ENCODE assay signal across 14 cellular contexts in genomic region chr5:54063817-54064216, GRCh38.
DNase-seq lines count a peak whose midpoint lies in the region; ATAC-seq, FAIRE-seq and TF ChIP-seq lines count a peak whose summit lies in the region.
"Had no signal": no experiment of that assay in that cellular context is flagged by ENCODE, and none has a peak within 500 bp of the region (broad histone marks: within the 10 kb centered on the region; RNA-seq: fewer than 3 reads in every experiment).

No MANE protein-coding gene starts in this region.

- H3K4me1 ChIP-seq in upper lobe of left lung (no peaks in the 10 kb centered on the region), MM.1S (ENCODE audit: low read length) (no peaks in the 10 kb centered on the region)
- H3K4me1 ChIP-seq: BE2C, pancreas had no signal

- H3K27me3 Mint-ChIP-seq in chondrocyte (ENCODE audit: low read depth) = no peaks in the 10 kb centered on the region
- H3K27me3 Mint-ChIP-seq: activated B cell treated with CpG ODN at 0.5 μM for 24 hours; dendritic cell treated with granulocyte-macrophage colony-stimulating factor and Interleukin-4, amounts not matched to agents 40 ng/mL and 50 ng/mL, for 4 days had no signal

- DNase-seq in AG08396 (ENCODE audit: low spot score) = peak; percentile 62
- DNase-seq in HTR-8/SVneo (ENCODE audit: insufficient read length, low spot score) = peak; percentile 41
- no peak for DNase-seq in chondrocyte (ENCODE audit: low spot score)
- DNase-seq in kidney tubule cell (ENCODE audit: low spot score) = peak; percentile 19
- DNase-seq in upper lobe of left lung = no peak
- DNase-seq in MM.1S = no peak
- no peak for DNase-seq in GM19238 (ENCODE audit: insufficient read length, low spot score)
- DNase-seq: activated B cell treated with CpG ODN at 0.5 μM for 24 hours, BE2C, NCI-H1092, pancreas had no signal

- no peaks in the 10 kb centered on the region for H3F3A ChIP-seq in MM.1S (ENCODE audit: insufficient read depth, low read length)

- peak overlapping the region; percentile 85 for H3K27ac Mint-ChIP-seq in chondrocyte (ENCODE audit: unreplicated experiment)
- H3K27ac Mint-ChIP-seq: activated B cell treated with CpG ODN at 0.5 μM for 24 hours; dendritic cell treated with granulocyte-macrophage colony-stimulating factor and Interleukin-4, amounts not matched to agents 40 ng/mL and 50 ng/mL, for 4 days; mesothelial cell of epicardium had no signal

- no peaks in the 10 kb centered on the region for H3K36me3 Mint-ChIP-seq in chondrocyte (ENCODE audit: low read depth)

- H3K27me3 ChIP-seq in upper lobe of left lung (no peaks in the 10 kb centered on the region), MM.1S (replicated peaks; ENCODE audit: insufficient read depth, low read length) (no peaks in the 10 kb centered on the region)
- H3K27me3 ChIP-seq: BE2C, pancreas had no signal

- no peak overlapping the region for H3K4me2 ChIP-seq in MM.1S (ENCODE audit: low read depth, low read length)

- no peaks in the 10 kb centered on the region for H3K36me3 ChIP-seq in upper lobe of left lung
- no peaks in the 10 kb centered on the region for H3K36me3 ChIP-seq in MM.1S (replicated peaks; ENCODE audit: insufficient read depth, low read length)
- H3K36me3 ChIP-seq: BE2C, pancreas had no signal

- H3K9me2 ChIP-seq in MM.1S (replicated peaks; ENCODE audit: insufficient read depth, low read length) = no peaks in the 10 kb centered on the region

- H4K20me1 ChIP-seq in MM.1S (ENCODE audit: insufficient read depth, low read length) = no peaks in the 10 kb centered on the region

- no peak for FAIRE-seq in HTR-8/SVneo (lab: Jason Lieb, UNC)
- FAIRE-seq: pancreas had no signal

- ATAC-seq in upper lobe of left lung (ENCODE audit: low FRiP score in 2 of 2) = no peak
- ATAC-seq in HG03457 (IDR thresholded peaks at IDR 0.05; ENCODE audit: unreplicated experiment) = no peak
- ATAC-seq: pancreas had no signal

- no peak for TF ChIP-seq POLR2A in upper lobe of left lung (IDR thresholded peaks at IDR 0.05)

- TF ChIP-seq CTCF in chondrocyte (IDR thresholded peaks at IDR 0.05) = no peak
- TF ChIP-seq CTCF in upper lobe of left lung (IDR thresholded peaks at IDR 0.05) = no peak
- no peak for TF ChIP-seq CTCF in MM.1S (IDR thresholded peaks at IDR 0.05; ENCODE audit: low read length)

- H3K4me1 Mint-ChIP-seq in chondrocyte (ENCODE audit: low read depth) = peaks cover 31% of the 10 kb centered on the region
- H3K4me1 Mint-ChIP-seq: activated B cell treated with CpG ODN at 0.5 μM for 24 hours had no signal

- H3K9ac ChIP-seq in MM.1S (ENCODE audit: low read length) = no peak overlapping the region

- 94 to 95% methylated on average over 3 of the region's 3 CpGs for WGBS in upper lobe of left lung, 2 donors

- no peaks in the 10 kb centered on the region for H3K79me2 ChIP-seq in MM.1S (ENCODE audit: low read length)

- H3K9me3 Mint-ChIP-seq in chondrocyte (ENCODE audit: low read depth) = peaks cover 3% of the 10 kb centered on the region
- H3K9me3 Mint-ChIP-seq: activated B cell treated with CpG ODN at 0.5 μM for 24 hours; dendritic cell treated with granulocyte-macrophage colony-stimulating factor and Interleukin-4, amounts not matched to agents 40 ng/mL and 50 ng/mL, for 4 days; mesothelial cell of epicardium had no signal

- H3K9me3 ChIP-seq in upper lobe of left lung (no peaks in the 10 kb centered on the region), MM.1S (replicated peaks; ENCODE audit: insufficient read depth, low read length) (no peaks in the 10 kb centered on the region)
- H3K9me3 ChIP-seq: BE2C, pancreas had no signal

- H3K27ac ChIP-seq in upper lobe of left lung (no peak overlapping the region), MM.1S (ENCODE audit: low read length) (no peak overlapping the region)
- H3K27ac ChIP-seq: pancreas had no signal

- H3K4me3 ChIP-seq in upper lobe of left lung (no peak overlapping the region), MM.1S (ENCODE audit: low read length) (no peak overlapping the region)
- H3K4me3 ChIP-seq: pancreas had no signal

- H3K4me3 Mint-ChIP-seq in chondrocyte (ENCODE audit: unreplicated experiment) = no peak overlapping the region
- H3K4me3 Mint-ChIP-seq: activated B cell treated with CpG ODN at 0.5 μM for 24 hours; dendritic cell treated with granulocyte-macrophage colony-stimulating factor and Interleukin-4, amounts not matched to agents 40 ng/mL and 50 ng/mL, for 4 days; mesothelial cell of epicardium had no signal

- no peak overlapping the region for H2AFZ ChIP-seq in MM.1S (ENCODE audit: low read length)

- no peak for TF ChIP-seq EP300 in upper lobe of left lung (IDR thresholded peaks at IDR 0.05)

Comparison
In these comparisons a context has a peak if more than half of its experiments do, and no peak if none do; other contexts are left out.
1. DNase-seq: peak in AG08396 (single experiment), HTR-8/SVneo (single experiment) and kidney tubule cell (single experiment); none in chondrocyte (single experiment), upper lobe of left lung (0 of 2), MM.1S (single experiment) and GM19238 (single experiment).